ENCODE assay signal across 8 cellular contexts in the genomic region with DNA sequence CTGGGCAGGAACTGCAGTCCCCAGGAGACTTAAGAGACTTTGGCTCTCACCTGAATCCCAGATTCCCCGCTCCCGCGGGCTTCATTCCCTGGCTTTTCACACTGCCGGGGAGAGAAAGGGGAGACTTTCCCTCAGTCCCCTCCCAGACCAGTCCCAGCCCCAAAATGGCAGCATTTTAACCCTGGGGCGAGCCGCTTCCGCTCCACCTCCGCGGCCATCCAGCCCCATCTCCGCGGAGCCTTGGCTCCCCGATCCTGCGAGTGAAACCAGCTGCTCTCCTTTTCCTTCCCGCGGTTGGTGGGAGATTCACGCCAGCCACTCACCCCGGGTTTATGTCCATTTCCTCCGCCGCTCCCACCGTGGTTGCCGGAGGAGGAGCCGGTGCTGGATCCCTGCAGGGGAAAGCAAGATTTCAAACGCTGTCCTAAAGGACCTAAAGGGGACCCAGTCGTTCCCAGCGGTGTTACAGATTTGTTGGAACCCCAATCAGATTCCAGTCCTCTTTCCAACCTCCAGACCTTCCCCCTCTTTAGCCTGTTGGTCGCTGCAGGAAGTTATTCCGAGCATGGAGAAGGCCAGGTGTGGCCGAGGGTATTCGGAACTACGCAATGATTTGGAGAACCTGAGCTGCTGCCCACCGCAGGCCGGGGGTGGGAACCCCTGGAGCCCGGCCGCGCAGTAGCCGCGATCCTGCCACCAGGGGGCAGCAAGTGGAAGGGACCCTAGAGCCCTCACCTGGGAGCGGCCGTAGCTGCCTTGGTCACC. TPM values are rescaled to one million over a fixed set of nuclear protein-coding genes. Genes with fewer than 3 reads are reported as not detected.
A peak's percentile ranks its signal among the peaks of the same experiment; 100 is the strongest.
DNase-seq lines count a peak whose midpoint lies in the region; ATAC-seq and TF ChIP-seq lines count a peak whose summit lies in the region.

No MANE protein-coding gene starts in this region.

- H3K9me3 ChIP-seq in BE2C, result no peaks in the 10 kb centered on the region

- H3K9me3 Mint-ChIP-seq in GM23338 (no peaks in the 10 kb centered on the region; the same call in 1 of the 3 replicates), memory B cell (no peaks in the 10 kb centered on the region)
- H3K9me3 Mint-ChIP-seq in activated CD8-positive, alpha-beta T cell treated with anti-CD3 and anti-CD28 coated beads, Interleukin-2, amount 10 ng/mL, durations not matched to agents 7 days and 5 days (ENCODE audit: insufficient read depth), result no peaks in the 10 kb centered on the region
- no peaks in the 10 kb centered on the region for H3K9me3 Mint-ChIP-seq in effector memory CD8-positive, alpha-beta T cell

- 0 out of 2 replicates have a peak, but pooled peaks cover 3% of the 10 kb centered on the region for H3F3A ChIP-seq in GM23338 (replicated peaks; ENCODE audit: low read depth)

- H3K27ac Mint-ChIP-seq in GM23338 (peak overlapping the region; percentile 99), memory B cell (peak overlapping the region; percentile 56)
- H3K27ac Mint-ChIP-seq in activated CD8-positive, alpha-beta T cell treated with anti-CD3 and anti-CD28 coated beads, Interleukin-2, amount 10 ng/mL, durations not matched to agents 7 days and 5 days, result no peak overlapping the region
- H3K27ac Mint-ChIP-seq in effector memory CD8-positive, alpha-beta T cell, result peak overlapping the region; percentile 75 to 79

- H4K20me1 ChIP-seq in GM23338 (replicated peaks; ENCODE audit: insufficient read depth), result peaks cover 6% of the 10 kb centered on the region

- H3K9me2 ChIP-seq in GM23338 (ENCODE audit: insufficient read depth), result no peaks in the 10 kb centered on the region

- H2AFZ ChIP-seq in GM23338, result peak overlapping the region; percentile 43; the same call in 1 of the 2 replicates

- no peaks in the 10 kb centered on the region for H3K4me1 ChIP-seq in BE2C
- peaks cover 27% of the 10 kb centered on the region for H3K4me1 ChIP-seq in GM23338 (ENCODE audit: insufficient read depth)

- POLR2A ChIA-PET in activated CD8-positive, alpha-beta T cell treated with anti-CD3 and anti-CD28 coated beads, Interleukin-2, amount 10 ng/mL, durations not matched to agents 7 days and 5 days (lab: Charles Lee), result no interaction called here

- peak overlapping the region; percentile 97 for H3K4me3 Mint-ChIP-seq in GM23338
- H3K4me3 Mint-ChIP-seq in activated CD8-positive, alpha-beta T cell treated with anti-CD3 and anti-CD28 coated beads, Interleukin-2, amount 10 ng/mL, durations not matched to agents 7 days and 5 days, result peak overlapping the region; percentile 38
- peak overlapping the region; percentile 77 to 85 for H3K4me3 Mint-ChIP-seq in effector memory CD8-positive, alpha-beta T cell
- H3K4me3 Mint-ChIP-seq in memory B cell, result peak overlapping the region; percentile 79

- peak overlapping the region; percentile 98 for H3K4me2 ChIP-seq in GM23338

- DNase-seq in BE2C (peak; percentile 78), GM23338 (ENCODE audit: low spot score) (peak; percentile 97), NCI-H226 (peak; percentile 80), memory B cell (ENCODE audit: low spot score in 2 of 2) (peak; percentile 74 to 86)
- DNase-seq in activated CD8-positive, alpha-beta T cell treated with anti-CD3 and anti-CD28 coated beads, Interleukin-2, amount 10 ng/mL, durations not matched to agents 7 days and 5 days, result peak; percentile 78
- DNase-seq in effector memory CD8-positive, alpha-beta T cell, result peak; percentile 69 to 71 (median 69)
- DNase-seq in stimulated activated CD8-positive, alpha-beta memory T cell treated with anti-CD3 and anti-CD28 coated beads, Interleukin-15, amount 100 ng/mL, for 1 hour (ENCODE audit: low read depth), result peak; percentile 64

- H3K27ac ChIP-seq in GM23338 (ENCODE audit: low read depth), result peak overlapping the region; percentile 93

- H3K27me3 Mint-ChIP-seq in GM23338 (ENCODE audit: insufficient read depth, low read depth, poor library complexity) (peaks cover 15% of the 10 kb centered on the region), memory B cell (peaks cover 22% of the 10 kb centered on the region)
- peaks cover 58% of the 10 kb centered on the region for H3K27me3 Mint-ChIP-seq in activated CD8-positive, alpha-beta T cell treated with anti-CD3 and anti-CD28 coated beads, Interleukin-2, amount 10 ng/mL, durations not matched to agents 7 days and 5 days (ENCODE audit: low read depth)
- peaks cover 34 to 77% of the 10 kb centered on the region in 2 donors for H3K27me3 Mint-ChIP-seq in effector memory CD8-positive, alpha-beta T cell

- H3K36me3 Mint-ChIP-seq in GM23338 (ENCODE audit: low read depth), result peaks cover 40% of the 10 kb centered on the region
- no peaks in the 10 kb centered on the region for H3K36me3 Mint-ChIP-seq in activated CD8-positive, alpha-beta T cell treated with anti-CD3 and anti-CD28 coated beads, Interleukin-2, amount 10 ng/mL, durations not matched to agents 7 days and 5 days (ENCODE audit: low read depth)
- peaks cover 3% of the 10 kb centered on the region for H3K36me3 Mint-ChIP-seq in effector memory CD8-positive, alpha-beta T cell (ENCODE audit: insufficient read depth)
- no peaks in the 10 kb centered on the region for H3K36me3 Mint-ChIP-seq in memory B cell

- H3K36me3 ChIP-seq in BE2C (no peaks in the 10 kb centered on the region), GM23338 (ENCODE audit: insufficient read depth) (peaks cover 25% of the 10 kb centered on the region)

- H3K27me3 ChIP-seq in BE2C, result peaks cover 75% of the 10 kb centered on the region
- H3K27me3 ChIP-seq in GM23338 (ENCODE audit: insufficient read depth), result peaks cover 2% of the 10 kb centered on the region; the same call in 1 of the 2 replicates

- no peak overlapping the region for H3K4me3 ChIP-seq in BE2C (ENCODE audit: low read depth, low read length)
- peak overlapping the region; percentile 87 for H3K4me3 ChIP-seq in GM23338

- CTCF ChIA-PET in activated CD8-positive, alpha-beta T cell treated with anti-CD3 and anti-CD28 coated beads, Interleukin-2, amount 10 ng/mL, durations not matched to agents 7 days and 5 days (lab: Charles Lee), result interaction anchor here (0.7 to 3.7 kb wide), 23 partner anchors 9 to 196 kb away, joined by 3 to 22 read pairs (median 5); partner anchors contain the start of gene COX6B1

- H3K4me1 Mint-ChIP-seq in GM23338 (peaks cover 33% of the 10 kb centered on the region), memory B cell (peaks cover 15% of the 10 kb centered on the region)
- peaks cover 16% of the 10 kb centered on the region for H3K4me1 Mint-ChIP-seq in activated CD8-positive, alpha-beta T cell treated with anti-CD3 and anti-CD28 coated beads, Interleukin-2, amount 10 ng/mL, durations not matched to agents 7 days and 5 days (ENCODE audit: low read depth)
- peaks cover 14 to 23% of the 10 kb centered on the region in 2 donors for H3K4me1 Mint-ChIP-seq in effector memory CD8-positive, alpha-beta T cell (ENCODE audit: low read depth in 2 of 2)

- ATAC-seq in GM23338, result peak; percentile 82
- ATAC-seq in activated CD8-positive, alpha-beta T cell treated with anti-CD3 and anti-CD28 coated beads, Interleukin-2, amount 10 ng/mL, durations not matched to agents 7 days and 5 days, result peak; percentile 85
- ATAC-seq in effector memory CD8-positive, alpha-beta T cell (replicated peaks), result peak; percentile 68
- ATAC-seq in memory B cell (ENCODE audit: low read depth), result peak; percentile 83
- no peak for ATAC-seq in HG03175 (IDR thresholded peaks at IDR 0.05; ENCODE audit: unreplicated experiment)

- peaks cover 33% of the 10 kb centered on the region for H3K79me2 ChIP-seq in GM23338 (replicated peaks; ENCODE audit: insufficient read depth)

- TF ChIP-seq CTCF in BE2C (IDR thresholded peaks at IDR 0.05; ENCODE audit: low read depth, low read length) (peak; percentile 91), GM23338 (conservative IDR thresholded peaks at IDR 0.05; ENCODE audit: low read depth in 2 of 2) (peak; percentile 86 to 97)

TF ChIP-seq in GM23338, 12 proteins besides CTCF, POLR2A, EP300 and RAD21:
- TF ChIP-seq POLR2AphosphoS5 (IDR thresholded peaks at IDR 0.05; ENCODE audit: low read depth), result peak; percentile 95
- TF ChIP-seq EZH2 (IDR thresholded peaks at IDR 0.05; ENCODE audit: low read depth, unreplicated experiment), result no peak
- peak; percentile 44; the same call in 1 of the 2 replicates for TF ChIP-seq CREB1 (CRISPR knock-in tag; IDR thresholded peaks at IDR 0.05; ENCODE audit: low read depth)
- TF ChIP-seq JUNB (IDR thresholded peaks at IDR 0.05; ENCODE audit: unreplicated experiment), result no peak

RNA-seq across cellular contexts. Expression of gene DMKN, which starts 3.4 kb away (rescaled TPM):
- polyA plus RNA-seq in BE2C (2012; ENCODE audit: insufficient read depth, insufficient read length, low read depth), result not detected
- total RNA-seq in GM23338 (2014; rRNA removed; shearing (Covaris generic)), result 259 and 276 TPM in 2 replicates
- polyA plus RNA-seq in GM23338 (2016; fragmentation: Nextera tagmentation; extraction: Ambion mirVana), result 569 and 615 TPM in 2 replicates
- not detected for total RNA-seq in activated CD8-positive, alpha-beta T cell treated with anti-CD3 and anti-CD28 coated beads, Interleukin-2, amount 10 ng/mL, durations not matched to agents 7 days and 5 days

RNA-seq across cellular contexts. Expression of gene SBSN, which starts 18.1 kb away (rescaled TPM):
- not detected for polyA plus RNA-seq in BE2C (2012; ENCODE audit: insufficient read depth, insufficient read length, low read depth)
- total RNA-seq in GM23338 (2014; rRNA removed; shearing (Covaris generic)), result not detected in 2 replicates
- polyA plus RNA-seq in GM23338 (2016; fragmentation: Nextera tagmentation; extraction: Ambion mirVana), result 0.39 and 0.42 TPM in 2 replicates
- not detected for total RNA-seq in activated CD8-positive, alpha-beta T cell treated with anti-CD3 and anti-CD28 coated beads, Interleukin-2, amount 10 ng/mL, durations not matched to agents 7 days and 5 days

RNA-seq across cellular contexts. Expression of gene KRTDAP, which starts 19.8 kb away (rescaled TPM):
- not detected for polyA plus RNA-seq in BE2C (2012; ENCODE audit: insufficient read depth, insufficient read length, low read depth)
- not detected in 2 replicates for total RNA-seq in GM23338 (2014; rRNA removed; shearing (Covaris generic))
- polyA plus RNA-seq in GM23338 (2016; fragmentation: Nextera tagmentation; extraction: Ambion mirVana), result 1.6 and 2.7 TPM in 2 replicates
- total RNA-seq in activated CD8-positive, alpha-beta T cell treated with anti-CD3 and anti-CD28 coated beads, Interleukin-2, amount 10 ng/mL, durations not matched to agents 7 days and 5 days, result not detected

RNA-seq across cellular contexts. Expression of gene GAPDHS, which starts 23.2 kb away (rescaled TPM):
- polyA plus RNA-seq in BE2C (2012; ENCODE audit: insufficient read depth, insufficient read length, low read depth), result not detected
- not detected in 2 replicates for total RNA-seq in GM23338 (2014; rRNA removed; shearing (Covaris generic))
- 0.21 TPM in 1 of 2 replicates, not detected in the other for polyA plus RNA-seq in GM23338 (2016; fragmentation: Nextera tagmentation; extraction: Ambion mirVana)
- not detected for total RNA-seq in activated CD8-positive, alpha-beta T cell treated with anti-CD3 and anti-CD28 coated beads, Interleukin-2, amount 10 ng/mL, durations not matched to agents 7 days and 5 days

RNA-seq across cellular contexts. Expression of gene TMEM147, which starts 35.4 kb away (rescaled TPM):
- 245 TPM for polyA plus RNA-seq in BE2C (2012; ENCODE audit: insufficient read depth, insufficient read length, low read depth)
- total RNA-seq in GM23338 (2014; rRNA removed; shearing (Covaris generic)), result 164 and 170 TPM in 2 replicates
- 272 TPM in 2 replicates for polyA plus RNA-seq in GM23338 (2016; fragmentation: Nextera tagmentation; extraction: Ambion mirVana)
- total RNA-seq in activated CD8-positive, alpha-beta T cell treated with anti-CD3 and anti-CD28 coated beads, Interleukin-2, amount 10 ng/mL, durations not matched to agents 7 days and 5 days, result 10 to 100 TPM; 53.3 to 54.1 TPM

Comparison
In these comparisons a context has a peak if more than half of its experiments do, and no peak if none do; other contexts are left out.
1. H3K4me3 Mint-ChIP-seq: peak in every context shown above with its lines; median percentile 97 in GM23338; 81 in effector memory CD8-positive, alpha-beta T cell; 79 in memory B cell; 38 in activated CD8-positive, alpha-beta T cell treated with anti-CD3 and anti-CD28 coated beads, Interleukin-2, amount 10 ng/mL, durations not matched to agents 7 days and 5 days.
2. RNA of gene DMKN, which starts 3.4 kb away (total RNA-seq): 259 to 276 TPM in GM23338; not detected in activated CD8-positive, alpha-beta T cell treated with anti-CD3 and anti-CD28 coated beads, Interleukin-2, amount 10 ng/mL, durations not matched to agents 7 days and 5 days; every median in the first group is over 100 times any median in the second.
3. Peak in every context shown above with its lines, with median percentiles within 50 percentile points of each other: DNase-seq.